Comparison of ENCODE assay signal across 32 cellular contexts in genomic region chrX:137286423-137286822, GRCh38.
"Had no signal": no experiment of that assay in that cellular context is flagged by ENCODE, and none has a peak within 500 bp of the region (broad histone marks: within the 10 kb centered on the region; RNA-seq: fewer than 3 reads in every experiment).

No MANE protein-coding gene starts in this region.

- H2AFZ ChIP-seq: parathyroid adenoma had no signal

- H3K27me3 Mint-ChIP-seq: progenitor cell of endocrine pancreas; stimulated activated memory B cell treated with anti-CD40 and anti-IgM and Interleukin-4, amounts not matched to agents 10 μg/mL and 1 μg/mL and 100 μg/mL, for 72 hours; stimulated activated naive CD8-positive, alpha-beta T cell treated with anti-CD3 and anti-CD28 coated beads, Interleukin-15, amount 100 ng/mL, for 72 hours; type B pancreatic cell had no signal

- H3K9ac ChIP-seq: parathyroid adenoma had no signal

- H3K4me3 Mint-ChIP-seq: naive thymus-derived CD8-positive, alpha-beta T cell; natural killer cell treated with Interleukin-12 subunit alpha and Interleukin-12 subunit beta and Interleukin-15 and Interleukin-18, amount 100 ng/mL, for 72 hours; nephron progenitor cell; neural crest cell; stimulated activated memory B cell treated with anti-CD40 and anti-IgM and Interleukin-4, amounts not matched to agents 10 μg/mL and 1 μg/mL and 100 μg/mL, for 72 hours; stimulated activated naive CD8-positive, alpha-beta T cell treated with anti-CD3 and anti-CD28 coated beads, Interleukin-15, amount 100 ng/mL, for 72 hours; type B pancreatic cell had no signal

- H3K4me3 ChIP-seq: ovary, psoas muscle, skin epidermis, smooth muscle cell, spleen, suprapubic skin, testis, tibial artery, transverse colon, upper lobe of right lung, uterus had no signal

- H3K9me3 ChIP-seq: ovary, psoas muscle, spleen, suprapubic skin, testis, tibial artery, transverse colon, upper lobe of right lung, uterus had no signal

- H3K79me2 ChIP-seq: parathyroid adenoma had no signal

- DNase-seq: naive thymus-derived CD8-positive, alpha-beta T cell; nephron progenitor cell; occipital lobe; ovary; posterior cingulate gyrus; psoas muscle; right cardiac atrium; spleen; stimulated activated CD4-positive, alpha-beta T cell treated with anti-CD3 and anti-CD28 coated beads, Interleukin-12 subunit alpha, Interleukin-12 subunit beta, amount 100 ng/mL, for 4 hours; stimulated activated CD4-positive, alpha-beta T cell treated with anti-CD3 and anti-CD28 coated beads, Interleukin-1b, Interleukin-23, amount 100 ng/mL, for 48 hours; stimulated activated CD4-positive, alpha-beta T cell treated with anti-CD3 and anti-CD28 coated beads, Interleukin-4, amount 100 ng/mL, for 1 hour; stimulated activated CD4-positive, alpha-beta T cell treated with anti-CD3 and anti-CD28 coated beads, Interleukin-4, amount 100 ng/mL, for 4 hours; stimulated activated CD8-positive, alpha-beta memory T cell treated with anti-CD3 and anti-CD28 coated beads, Interleukin-4, amount 100 ng/mL, for 48 hours; stimulated activated naive CD4-positive, alpha-beta T cell; stimulated activated naive CD8-positive, alpha-beta T cell treated with anti-CD3 and anti-CD28 coated beads, Interleukin-15, amount 100 ng/mL, for 72 hours; stimulated activated naive CD8-positive, alpha-beta T cell treated with anti-CD3 and anti-CD28 coated beads, Interleukin-15, Interleukin-2, amounts not matched to agents 100 U/mL and 50 U/mL, for 24 hours; substantia nigra; testis; tibial artery; transverse colon; upper lobe of right lung; uterus had no signal

- H3K9me3 Mint-ChIP-seq: stimulated activated naive CD8-positive, alpha-beta T cell treated with anti-CD3 and anti-CD28 coated beads, Interleukin-15, amount 100 ng/mL, for 72 hours; type B pancreatic cell had no signal

- H3K27ac ChIP-seq: ovary, parathyroid adenoma, psoas muscle, skin epidermis, spleen, suprapubic skin, testis, tibial artery, transverse colon, upper lobe of right lung, uterus had no signal

- H3K27ac Mint-ChIP-seq: natural killer cell treated with Interleukin-12 subunit alpha and Interleukin-12 subunit beta and Interleukin-15 and Interleukin-18, amount 100 ng/mL, for 72 hours; nephron progenitor cell; progenitor cell of endocrine pancreas; stimulated activated memory B cell treated with anti-CD40 and anti-IgM and Interleukin-4, amounts not matched to agents 10 μg/mL and 1 μg/mL and 100 μg/mL, for 72 hours; stimulated activated naive CD8-positive, alpha-beta T cell treated with anti-CD3 and anti-CD28 coated beads, Interleukin-15, amount 100 ng/mL, for 72 hours; type B pancreatic cell had no signal

- H3K27me3 ChIP-seq: ovary, suprapubic skin, testis, tibial artery, transverse colon, upper lobe of right lung, uterus had no signal

- H3K36me3 Mint-ChIP-seq: naive thymus-derived CD8-positive, alpha-beta T cell; natural killer cell treated with Interleukin-12 subunit alpha and Interleukin-12 subunit beta and Interleukin-15 and Interleukin-18, amount 100 ng/mL, for 72 hours; stimulated activated memory B cell treated with anti-CD40 and anti-IgM and Interleukin-4, amounts not matched to agents 10 μg/mL and 1 μg/mL and 100 μg/mL, for 72 hours; type B pancreatic cell had no signal

- H3K4me2 ChIP-seq: smooth muscle cell had no signal

- H3K36me3 ChIP-seq: ovary, spleen, suprapubic skin, tibial artery, transverse colon, upper lobe of right lung, uterus had no signal

- H3K4me1 ChIP-seq: parathyroid adenoma, psoas muscle, spleen, suprapubic skin, testis, tibial artery, transverse colon, upper lobe of right lung, uterus had no signal

- ATAC-seq: naive thymus-derived CD8-positive, alpha-beta T cell; natural killer cell treated with Interleukin-12 subunit alpha and Interleukin-12 subunit beta and Interleukin-15 and Interleukin-18, amount 100 ng/mL, for 72 hours; psoas muscle; right cardiac atrium; sciatic nerve; stimulated activated memory B cell treated with anti-CD40 and anti-IgM and Interleukin-4, amounts not matched to agents 10 μg/mL and 1 μg/mL and 100 μg/mL, for 72 hours; stimulated activated naive CD8-positive, alpha-beta T cell treated with anti-CD3 and anti-CD28 coated beads, Interleukin-15, amount 100 ng/mL, for 72 hours; stimulated activated naive CD8-positive, alpha-beta T cell treated with anti-CD3 and anti-CD28 coated beads, Interleukin-15, Interleukin-2, amounts not matched to agents 100 U/mL and 50 U/mL, for 24 hours; upper lobe of right lung had no signal

- H3K4me1 Mint-ChIP-seq: naive thymus-derived CD8-positive, alpha-beta T cell; stimulated activated memory B cell treated with anti-CD40 and anti-IgM and Interleukin-4, amounts not matched to agents 10 μg/mL and 1 μg/mL and 100 μg/mL, for 72 hours; stimulated activated naive CD8-positive, alpha-beta T cell treated with anti-CD3 and anti-CD28 coated beads, Interleukin-15, amount 100 ng/mL, for 72 hours had no signal
